20 cellular contexts compared by ENCODE assay signal in the genomic region with DNA sequence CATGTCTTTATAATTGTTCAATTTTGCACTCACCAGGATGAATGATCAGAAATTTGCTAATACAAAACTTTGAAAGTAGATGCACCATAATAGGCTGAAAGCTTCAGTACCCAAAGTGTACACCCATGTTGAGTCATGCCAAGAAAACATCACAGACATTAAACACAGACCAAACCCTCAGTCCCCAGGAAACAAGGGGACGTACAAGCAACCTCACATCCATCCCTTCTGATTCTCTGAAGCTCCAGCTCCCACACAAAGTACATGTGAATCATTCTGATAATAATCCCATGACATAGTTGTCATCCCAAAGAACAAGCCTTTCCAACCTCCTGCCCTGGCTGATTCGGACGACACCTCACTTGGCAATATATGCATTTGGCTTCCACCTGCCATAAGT.
DNase-seq lines count a peak whose midpoint lies in the region; ATAC-seq and TF ChIP-seq lines count a peak whose summit lies in the region.
"Had no signal": no experiment of that assay in that cellular context is flagged by ENCODE, and none has a peak within 500 bp of the region (broad histone marks: within the 10 kb centered on the region; RNA-seq: fewer than 3 reads in every experiment).

No MANE protein-coding gene starts in this region.

- WGBS in mammary epithelial cell (ENCODE audit: low coverage, missing lambda C conversion rate), result 82% methylated on average over 3 of the region's 3 CpGs

- H2AFZ ChIP-seq in mammary epithelial cell (ENCODE audit: low read depth, low read length), result no peak overlapping the region
- H2AFZ ChIP-seq: GM23248 had no signal

- DNase-seq in mammary epithelial cell (peak; percentile 16), breast epithelium (ENCODE audit: low spot score in 2 of 2) (no peak), fibroblast of mammary gland (ENCODE audit: low read depth) (peak; percentile 48), kidney glomerular epithelial cell (lab: John Stamatoyannopoulos, UW) (peak; percentile 13), SW 1271 (lab: John Stamatoyannopoulos, UW) (no peak), occipital lobe (lab: John Stamatoyannopoulos, UW) (no peak)
- no peak for DNase-seq in stimulated activated naive B cell treated with anti-CD40 and anti-IgM and Interleukin-4, amounts not matched to agents 10 μg/mL and 1 μg/mL and 100 μg/mL, for 72 hours
- DNase-seq: Caco-2; CD4-positive, CD25-positive, alpha-beta regulatory T cell; CD8-positive, alpha-beta T cell; DMS153; DND-41; GM23248; H7; HCEC 1CT had no signal

- no peaks in the 10 kb centered on the region for H3K79me2 ChIP-seq in mammary epithelial cell (ENCODE audit: insufficient read depth, low read length)

- H3K9me3 Mint-ChIP-seq in stimulated activated naive B cell treated with anti-CD40 and anti-IgM and Interleukin-4, amounts not matched to agents 10 μg/mL and 1 μg/mL and 100 μg/mL, for 72 hours, result peaks cover 19 to 35% of the 10 kb centered on the region in 2 donors

- no peaks in the 10 kb centered on the region for H3K36me3 Mint-ChIP-seq in stimulated activated naive B cell treated with anti-CD40 and anti-IgM and Interleukin-4, amounts not matched to agents 10 μg/mL and 1 μg/mL and 100 μg/mL, for 72 hours
- H3K36me3 Mint-ChIP-seq: CD4-positive, CD25-positive, alpha-beta regulatory T cell; CD8-positive, alpha-beta T cell had no signal

- no peak overlapping the region for H3K4me3 Mint-ChIP-seq in stimulated activated naive B cell treated with anti-CD40 and anti-IgM and Interleukin-4, amounts not matched to agents 10 μg/mL and 1 μg/mL and 100 μg/mL, for 72 hours
- H3K4me3 Mint-ChIP-seq: B cell; CD4-positive, CD25-positive, alpha-beta regulatory T cell; CD8-positive, alpha-beta T cell had no signal

- TF ChIP-seq CTCF in mammary epithelial cell (conservative IDR thresholded peaks at IDR 0.05 in 1 of 2, IDR thresholded peaks at IDR 0.05 in 1 of 2; ENCODE audit: extremely low read depth in 1 of 2, insufficient read depth in 1 of 2, low read depth in 1 of 2, low read length in 2 of 2), result no peak
- no peak for TF ChIP-seq CTCF in breast epithelium (IDR thresholded peaks at IDR 0.05)
- TF ChIP-seq CTCF in fibroblast of mammary gland (conservative IDR thresholded peaks at IDR 0.05; ENCODE audit: control insufficient read depth, insufficient read depth, low read depth, low read length), result no peak

- H3K9me3 ChIP-seq in mammary epithelial cell (replicated peaks; ENCODE audit: insufficient read depth, low read length), result peaks cover 6% of the 10 kb centered on the region
- peaks cover 8 to 11% of the 10 kb centered on the region in 2 donors for H3K9me3 ChIP-seq in breast epithelium

- CTCF ChIA-PET in mammary epithelial cell (lab: Charles Lee; ENCODE audit: low non-redundant PET), result interaction anchor here (0.6 kb wide), 2 partner anchors 52 to 95 kb away, joined by 3 read pairs; no protein-coding TSS in a partner anchor

- H3K27me3 ChIP-seq in mammary epithelial cell (ENCODE audit: insufficient read depth, low read length), result no peaks in the 10 kb centered on the region
- no peaks in the 10 kb centered on the region for H3K27me3 ChIP-seq in breast epithelium
- H3K27me3 ChIP-seq: BLaER1 had no signal

- H3K27ac ChIP-seq in mammary epithelial cell (ENCODE audit: insufficient read depth, low read depth, low read length) (no peak overlapping the region), breast epithelium (no peak overlapping the region)
- H3K27ac ChIP-seq: 22Rv1, BLaER1, C4-2B, GM23248 had no signal

- no peak for ATAC-seq in stimulated activated naive B cell treated with anti-CD40 and anti-IgM and Interleukin-4, amounts not matched to agents 10 μg/mL and 1 μg/mL and 100 μg/mL, for 72 hours (replicated peaks)
- ATAC-seq in GM18858 (IDR thresholded peaks at IDR 0.05; ENCODE audit: unreplicated experiment), result no peak
- ATAC-seq: CD8-positive, alpha-beta T cell had no signal

- no peaks in the 10 kb centered on the region for H3K27me3 Mint-ChIP-seq in stimulated activated naive B cell treated with anti-CD40 and anti-IgM and Interleukin-4, amounts not matched to agents 10 μg/mL and 1 μg/mL and 100 μg/mL, for 72 hours
- H3K27me3 Mint-ChIP-seq: B cell; CD4-positive, CD25-positive, alpha-beta regulatory T cell had no signal

- dilution Hi-C loops in mammary epithelial cell (cut with HindIII; ENCODE audit: low sequenced_read_pairs), result no loop called here

- H3K4me3 ChIP-seq in mammary epithelial cell (replicated peaks in 1 of 3; ENCODE audit: insufficient read depth in 1 of 3, low read depth in 2 of 3, low read length in 3 of 3) (no peak overlapping the region), breast epithelium (no peak overlapping the region), fibroblast of mammary gland (ENCODE audit: control insufficient read depth, low read depth, low read length) (no peak overlapping the region)
- H3K4me3 ChIP-seq: BLaER1, GM23248 had no signal

- in situ Hi-C loops in mammary epithelial cell (cut with MboI; ENCODE audit: low sequenced_read_pairs in 2 of 2), result no loop called here

- BruUV-seq in mammary epithelial cell (replicated peaks; lab: Mats Ljungman, UMichigan), result no TSS peak

- TF ChIP-seq POLR2A in breast epithelium (IDR thresholded peaks at IDR 0.05), result no peak

- H3K27ac Mint-ChIP-seq in stimulated activated naive B cell treated with anti-CD40 and anti-IgM and Interleukin-4, amounts not matched to agents 10 μg/mL and 1 μg/mL and 100 μg/mL, for 72 hours, result no peak overlapping the region
- H3K27ac Mint-ChIP-seq: B cell; CD4-positive, CD25-positive, alpha-beta regulatory T cell; CD8-positive, alpha-beta T cell had no signal

- H3K4me1 Mint-ChIP-seq in stimulated activated naive B cell treated with anti-CD40 and anti-IgM and Interleukin-4, amounts not matched to agents 10 μg/mL and 1 μg/mL and 100 μg/mL, for 72 hours, result peaks cover 0 to 2% of the 10 kb centered on the region in 2 donors
- H3K4me1 Mint-ChIP-seq: B cell had no signal

- no peak overlapping the region for H3K4me2 ChIP-seq in mammary epithelial cell (ENCODE audit: insufficient read depth, low read depth, low read length)
- H3K4me2 ChIP-seq: BLaER1 had no signal

- no peaks in the 10 kb centered on the region for H4K20me1 ChIP-seq in mammary epithelial cell (ENCODE audit: insufficient read depth, low read length)
- H4K20me1 ChIP-seq: BLaER1 had no signal

- no peak overlapping the region for H3K9ac ChIP-seq in mammary epithelial cell (ENCODE audit: insufficient read depth, low read length)
- H3K9ac ChIP-seq: BLaER1, GM23248 had no signal

- peaks cover 13% of the 10 kb centered on the region for H3K4me1 ChIP-seq in mammary epithelial cell (ENCODE audit: insufficient read depth, low read length)
- no peaks in the 10 kb centered on the region for H3K4me1 ChIP-seq in breast epithelium

- intact Hi-C loops in mammary epithelial cell (cut with micrococcal nuclease) (no loop called here), breast epithelium (cut with DNase I; ENCODE audit: low total_unique reads) (no loop called here)

- H3K36me3 ChIP-seq in mammary epithelial cell (ENCODE audit: insufficient read depth, low read length) (no peaks in the 10 kb centered on the region), breast epithelium (no peaks in the 10 kb centered on the region)
- H3K36me3 ChIP-seq: BLaER1 had no signal

Comparison
In these comparisons a context has a peak if more than half of its experiments do, and no peak if none do; other contexts are left out.
1. DNase-seq: peak in mammary epithelial cell (single experiment), fibroblast of mammary gland (single experiment) and kidney glomerular epithelial cell (single experiment); none in breast epithelium (0 of 2), SW 1271 (0 of 2), stimulated activated naive B cell treated with anti-CD40 and anti-IgM and Interleukin-4, amounts not matched to agents 10 μg/mL and 1 μg/mL and 100 μg/mL, for 72 hours (single experiment) and occipital lobe (single experiment).